8 cellular contexts compared by ENCODE assay signal in the genomic region with DNA sequence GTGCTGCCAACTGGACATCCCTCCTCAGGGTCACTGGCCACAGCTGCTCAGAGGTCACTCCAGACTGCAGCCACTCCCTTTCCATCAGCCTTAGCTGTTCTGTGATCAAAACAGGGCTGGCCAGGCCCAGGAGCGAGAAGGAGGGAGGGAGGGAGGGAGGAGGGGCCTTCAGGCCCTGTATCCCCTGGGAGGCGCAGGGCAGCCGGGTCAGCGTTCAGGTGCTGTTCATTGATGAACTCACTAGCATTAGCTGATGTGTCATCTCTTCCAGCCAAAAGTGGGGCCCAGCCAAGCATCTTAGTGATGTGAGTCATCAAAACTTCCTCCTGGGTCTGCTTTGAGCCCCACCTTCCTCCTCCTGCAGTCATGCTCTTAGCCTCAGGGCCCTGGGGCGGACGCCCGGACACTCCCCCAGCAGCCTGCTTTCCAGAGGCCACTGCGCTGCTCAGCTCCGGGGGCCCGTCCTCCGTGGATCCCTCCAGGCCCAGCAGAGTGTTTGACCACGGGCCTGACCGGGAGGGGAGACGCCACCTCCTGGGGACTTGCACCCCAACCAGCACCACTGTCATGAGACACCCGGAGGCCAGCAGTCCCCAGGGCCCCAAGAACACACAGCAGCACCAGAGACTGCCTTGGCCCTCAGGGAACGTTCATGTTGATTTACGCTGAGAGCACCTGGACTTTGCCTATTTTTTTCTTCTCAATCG.
DNase-seq lines count a peak whose midpoint lies in the region; ATAC-seq and TF ChIP-seq lines count a peak whose summit lies in the region.

No MANE protein-coding gene starts in this region.

- DNase-seq in AG09319 (ENCODE audit: extremely low read depth, low read depth) (peak; percentile 87), NCI-H226 (peak; percentile 99), left cardiac atrium (peak; percentile 84)
- DNase-seq in activated T-cell treated with anti-CD3 and anti-CD28 coated beads, Interleukin-2, amount 50 U/mL, for 72 hours, result peak; percentile 68 to 73
- DNase-seq in stimulated activated CD4-positive, alpha-beta T cell treated with anti-CD3 and anti-CD28 coated beads, Interleukin-15, amount 100 ng/mL, for 24 hours, result peak; percentile 77

- H3K4me1 Mint-ChIP-seq in activated T-cell treated with anti-CD3 and anti-CD28 coated beads, Interleukin-2, amount 50 U/mL, for 72 hours (ENCODE audit: low read depth), result peaks cover 15% of the 10 kb centered on the region

- peak; percentile 6; the same call in 1 of the 2 replicates for TF ChIP-seq CTCF in AG09319 (IDR thresholded peaks at IDR 0.05; ENCODE audit: low read depth, low read length)

- H3K9me3 Mint-ChIP-seq in activated T-cell treated with anti-CD3 and anti-CD28 coated beads, Interleukin-2, amount 50 U/mL, for 72 hours, result no peaks in the 10 kb centered on the region

- H3K4me3 Mint-ChIP-seq in activated T-cell treated with anti-CD3 and anti-CD28 coated beads, Interleukin-2, amount 50 U/mL, for 72 hours, result no peak overlapping the region

- intact Hi-C loops in left cardiac atrium (cut with DNase I), result no loop called here

- H3K27ac Mint-ChIP-seq in activated T-cell treated with anti-CD3 and anti-CD28 coated beads, Interleukin-2, amount 50 U/mL, for 72 hours, result peak overlapping the region; percentile 65

- ATAC-seq in GM21515 (IDR thresholded peaks at IDR 0.05; ENCODE audit: unreplicated experiment) (peak; percentile 45), left cardiac atrium (peak; percentile 36 to 90), HG03460 (IDR thresholded peaks at IDR 0.05; ENCODE audit: unreplicated experiment) (no peak), GM18870 (IDR thresholded peaks at IDR 0.05; ENCODE audit: unreplicated experiment) (no peak)
- ATAC-seq in activated T-cell treated with anti-CD3 and anti-CD28 coated beads, Interleukin-2, amount 50 U/mL, for 72 hours (replicated peaks in 1 of 2), result peak; percentile 94 to 97

- no peaks in the 10 kb centered on the region for H3K27me3 Mint-ChIP-seq in activated T-cell treated with anti-CD3 and anti-CD28 coated beads, Interleukin-2, amount 50 U/mL, for 72 hours (ENCODE audit: low read depth)

- no peaks in the 10 kb centered on the region for H3K36me3 Mint-ChIP-seq in activated T-cell treated with anti-CD3 and anti-CD28 coated beads, Interleukin-2, amount 50 U/mL, for 72 hours (ENCODE audit: insufficient read depth in 2 of 2)

Comparison
In these comparisons a context has a peak if more than half of its experiments do, and no peak if none do; other contexts are left out.
1. ATAC-seq: peak in GM21515 (single experiment), activated T-cell treated with anti-CD3 and anti-CD28 coated beads, Interleukin-2, amount 50 U/mL, for 72 hours (2 of 2) and left cardiac atrium (2 of 2); none in HG03460 (single experiment) and GM18870 (single experiment).
2. Peak in every context shown above with its lines, with median percentiles within 50 percentile points of each other: DNase-seq.